In the genomic region with DNA sequence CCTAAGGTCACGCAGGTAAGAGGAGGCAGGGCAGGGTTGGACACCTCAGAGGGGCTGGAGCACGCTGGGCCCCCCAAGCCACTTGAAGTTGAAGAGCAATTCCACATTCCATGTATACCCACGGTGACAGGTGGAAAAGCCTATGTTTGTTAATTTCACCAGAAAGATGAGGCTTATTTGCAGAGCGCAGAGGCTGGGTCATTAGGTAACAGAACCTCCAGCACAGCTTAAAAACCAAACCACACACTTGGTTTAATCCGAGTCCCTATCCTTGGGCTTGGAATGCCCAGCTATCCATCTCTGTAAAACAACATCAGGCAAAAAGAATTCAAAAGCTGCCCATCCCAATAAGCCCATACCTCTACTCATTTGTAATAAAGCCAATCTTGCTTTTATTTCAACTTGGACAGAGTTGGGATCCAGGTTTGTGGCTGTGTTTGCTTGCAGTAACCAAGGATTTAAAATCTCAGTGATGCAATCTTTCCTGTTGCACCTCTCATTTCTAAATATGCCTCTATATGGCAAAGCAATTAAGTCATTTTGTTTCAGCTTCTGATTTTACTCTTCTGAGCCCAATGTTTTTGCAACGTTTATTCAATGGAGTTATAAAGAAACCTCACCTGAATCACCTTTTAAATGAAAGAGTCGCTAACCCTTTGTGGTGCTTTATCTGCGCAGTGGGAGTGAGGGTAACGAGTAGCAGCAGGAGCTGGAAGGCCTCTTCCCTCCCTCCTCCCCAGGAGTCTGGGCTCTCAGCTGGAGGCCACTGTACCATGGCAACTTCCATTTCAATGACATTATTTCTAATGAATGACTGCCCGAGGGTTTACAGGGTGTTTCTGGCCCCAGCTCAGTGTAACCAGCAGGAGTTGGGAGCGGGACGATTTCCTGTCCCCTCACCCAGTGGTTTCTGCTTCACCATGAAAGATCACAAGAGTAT, we compare ENCODE assay signal across 1 cellular context.
A peak's percentile ranks its signal among the peaks of the same experiment; 100 is the strongest.
TF ChIP-seq lines count a peak whose summit lies in the region.

No MANE protein-coding gene starts in this region.

TF ChIP-seq in HepG2, 621 proteins besides CTCF, POLR2A, EP300 and RAD21:
- TF ChIP-seq GATAD2A (CRISPR knock-in tag; IDR thresholded peaks at IDR 0.05) (0 out of 2 replicates have a peak, but pooled peaks have one; percentile 14), NR2F2 (IDR thresholded peaks at IDR 0.05; ENCODE audit: borderline replicate concordance, low read depth) (0 out of 2 replicates have a peak, but pooled peaks have one; percentile 5), ZBTB7B (CRISPR knock-in tag; IDR thresholded peaks at IDR 0.05) (0 out of 2 replicates have a peak, but pooled peaks have one; percentile 30)
